8 cellular contexts compared by ENCODE assay signal in the genomic region with DNA sequence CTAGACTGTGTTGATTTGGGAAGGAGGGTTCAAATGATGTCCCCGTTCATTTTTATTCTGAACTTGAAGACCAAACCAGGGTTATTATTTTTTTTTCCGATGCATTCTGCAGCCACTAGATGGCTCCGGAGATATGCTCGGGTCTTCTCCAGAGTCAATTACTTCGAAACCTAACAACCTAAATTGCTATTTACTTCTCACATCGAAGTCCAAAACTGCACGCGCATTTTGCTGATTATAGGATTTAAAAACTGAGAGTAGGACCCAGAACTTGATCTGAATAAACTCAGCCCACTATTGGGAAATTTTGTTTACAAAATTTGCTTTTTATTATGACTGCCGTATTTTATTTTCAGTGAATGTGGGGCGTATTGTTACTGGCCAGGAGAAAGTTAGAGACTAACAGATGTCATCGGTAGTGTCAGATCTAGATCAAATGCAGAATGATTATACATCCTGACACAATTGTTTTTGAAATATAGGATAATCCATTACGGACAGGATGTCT.
DNase-seq lines count a peak whose midpoint lies in the region; ATAC-seq, FAIRE-seq and TF ChIP-seq lines count a peak whose summit lies in the region.

No MANE protein-coding gene starts in this region.

- H3K27me3 ChIP-seq in keratinocyte (ENCODE audit: control insufficient read depth, extremely low read depth, insufficient read depth, low read length), result no peaks in the 10 kb centered on the region
- peaks cover 0 to 3% of the 10 kb centered on the region in 2 donors for H3K27me3 ChIP-seq in tibial artery

- H3K9me3 ChIP-seq in keratinocyte (ENCODE audit: control insufficient read depth, low read depth, low read length), result no peaks in the 10 kb centered on the region
- H3K9me3 ChIP-seq in tibial artery, result no peaks in the 10 kb centered on the region

- intact Hi-C loops in tibial artery (cut with DNase I; ENCODE audit: low total_unique reads), result no loop called here

- no peak for ATAC-seq in GM21526 (IDR thresholded peaks at IDR 0.05; ENCODE audit: low FRiP score, unreplicated experiment)

- no peaks in the 10 kb centered on the region for H3K9me1 ChIP-seq in keratinocyte (ENCODE audit: control insufficient read depth, extremely low read depth, insufficient read depth, low read length)

- TF ChIP-seq CTCF in AG09309 (IDR thresholded peaks at IDR 0.05; ENCODE audit: control insufficient read depth, insufficient read depth, low read depth, low read length, missing control alignments) (peak; percentile 81), GM10266 (IDR thresholded peaks at IDR 0.05; ENCODE audit: control insufficient read depth, insufficient read depth, low read depth, missing control alignments) (peak; percentile 63), astrocyte of the cerebellum (IDR thresholded peaks at IDR 0.05; ENCODE audit: low read depth, low read length, missing control alignments) (peak; percentile 80), keratinocyte (optimal IDR thresholded peaks at IDR 0.05 in 1 of 3, IDR thresholded peaks at IDR 0.05 in 1 of 3, conservative IDR thresholded peaks at IDR 0.05 in 1 of 3; ENCODE audit: extremely low read depth in 1 of 3, insufficient read depth in 2 of 3, low read length in 3 of 3) (peak; percentile 56 to 71 (median 67)), tibial artery (IDR thresholded peaks at IDR 0.05) (peak; percentile 44 to 49)

- H3K27ac ChIP-seq in keratinocyte (ENCODE audit: control insufficient read depth, insufficient read depth, low read length), result no peak overlapping the region
- H3K27ac ChIP-seq in tibial artery, result no peak overlapping the region

- in situ Hi-C loops in astrocyte of the cerebellum (cut with HindIII; ENCODE audit: low sequenced_read_pairs), result no loop called here

- peaks cover 3% of the 10 kb centered on the region for H3K4me1 ChIP-seq in keratinocyte (ENCODE audit: control insufficient read depth, extremely low read depth, insufficient read depth, low read length)
- H3K4me1 ChIP-seq in tibial artery, result no peaks in the 10 kb centered on the region

- H3K9ac ChIP-seq in keratinocyte (ENCODE audit: control insufficient read depth, extremely low read depth, insufficient read depth, low read length), result no peak overlapping the region

- H4K20me1 ChIP-seq in keratinocyte (ENCODE audit: control insufficient read depth, extremely low read depth, insufficient read depth, low read length), result no peaks in the 10 kb centered on the region

- peak overlapping the region; percentile 80 for H3K4me2 ChIP-seq in keratinocyte (ENCODE audit: control insufficient read depth, extremely low read depth, insufficient read depth, low read depth, low read length)

- no peak for FAIRE-seq in keratinocyte (lab: Jason Lieb, UNC)

- dilution Hi-C loops in keratinocyte (cut with MboI; ENCODE audit: extremely low pct_ligation_motif_present, low sequenced_read_pairs), result no loop called here

- H3K79me2 ChIP-seq in keratinocyte (ENCODE audit: control insufficient read depth, insufficient read depth, low read length), result no peaks in the 10 kb centered on the region

- H3K4me3 ChIP-seq in AG09309 (ENCODE audit: control insufficient read depth, low read depth, low read length) (peak overlapping the region; percentile 34), astrocyte of the cerebellum (ENCODE audit: low read depth, low read length) (peak overlapping the region; percentile 7), keratinocyte (ENCODE audit: control insufficient read depth in 2 of 3, extremely low read depth in 1 of 3, insufficient read depth in 2 of 3, low read depth in 1 of 3, low read length in 3 of 3) (peak overlapping the region in 2 of 3 experiments; percentile 49 to 63), tibial artery (no peak overlapping the region)

- DNase-seq in AG09309 (ENCODE audit: low read depth) (peak; percentile 32), GM10266 (ENCODE audit: extremely low spot score) (peak; percentile 22), NCI-H2029 treated with DMSO at 0.1 percent for 48 hours (lab: John Stamatoyannopoulos, UW) (peak; percentile 49), astrocyte of the cerebellum (ENCODE audit: low read depth) (peak; percentile 78), keratinocyte (ENCODE audit: low read depth, low spot score) (no peak), tibial artery (no peak)
- DNase-seq in activated naive CD4-positive, alpha-beta T cell (lab: John Stamatoyannopoulos, UW), result no peak

- H3K36me3 ChIP-seq in keratinocyte (ENCODE audit: control insufficient read depth in 2 of 2, extremely low read depth in 1 of 2, insufficient read depth in 2 of 2, low read length in 2 of 2) (no peaks in the 10 kb centered on the region), tibial artery (no peaks in the 10 kb centered on the region)

- H2AFZ ChIP-seq in keratinocyte (ENCODE audit: control insufficient read depth, low read length), result peak overlapping the region; percentile 88

Comparison
In these comparisons a context has a peak if more than half of its experiments do, and no peak if none do; other contexts are left out.
1. DNase-seq: peak in AG09309 (single experiment), GM10266 (single experiment), NCI-H2029 treated with DMSO at 0.1 percent for 48 hours (single experiment) and astrocyte of the cerebellum (single experiment); none in keratinocyte (single experiment), tibial artery (0 of 2) and activated naive CD4-positive, alpha-beta T cell (0 of 4).
2. H3K4me3 ChIP-seq: peak in AG09309 (single experiment), astrocyte of the cerebellum (single experiment) and keratinocyte (2 of 3); none in tibial artery (0 of 2).
3. Peak in every context shown above with its lines, with median percentiles within 50 percentile points of each other: CTCF ChIP-seq.